In the genomic region with DNA sequence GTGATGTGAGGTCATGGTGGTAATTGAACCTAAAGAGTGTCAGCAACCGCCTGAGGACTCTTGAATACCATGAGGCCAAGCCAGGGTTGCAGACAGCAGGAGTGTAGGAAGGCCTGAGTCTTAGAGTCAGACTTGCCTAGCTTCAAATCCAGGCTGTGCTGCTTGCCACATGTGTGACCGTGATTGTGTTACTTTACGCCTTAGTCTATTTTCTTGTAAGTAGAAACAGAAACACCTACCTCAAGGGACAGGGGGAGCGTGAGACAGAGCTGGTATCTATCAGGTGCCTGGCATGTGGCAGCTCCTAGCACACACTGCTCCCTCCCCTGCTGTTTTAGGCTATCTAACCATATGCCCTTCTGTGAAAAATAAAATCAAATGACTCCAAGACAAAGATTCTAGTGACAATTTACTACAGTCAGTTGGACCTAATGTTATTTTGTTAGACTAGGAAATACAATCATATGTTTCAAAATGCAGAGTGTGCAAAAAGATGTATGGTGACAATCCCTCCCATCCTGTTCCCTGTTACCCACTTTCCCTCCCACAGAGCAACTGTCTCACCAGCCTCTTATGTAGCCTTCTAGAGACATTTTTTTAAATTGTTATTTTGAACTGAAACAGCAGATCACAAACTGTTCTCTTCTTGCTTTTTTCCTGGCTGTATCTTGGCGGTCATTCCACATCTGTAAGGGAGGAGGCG, we compare ENCODE assay signal across 29 cellular contexts. TPM values are rescaled to one million over a fixed set of nuclear protein-coding genes. Genes with fewer than 3 reads are reported as not detected.
A peak's percentile ranks its signal among the peaks of the same experiment; 100 is the strongest.
DNase-seq lines count a peak whose midpoint lies in the region; ATAC-seq, FAIRE-seq and TF ChIP-seq lines count a peak whose summit lies in the region.
"Had no signal": no experiment of that assay in that cellular context is flagged by ENCODE, and none has a peak within 500 bp of the region (broad histone marks: within the 10 kb centered on the region; RNA-seq: fewer than 3 reads in every experiment).

No MANE protein-coding gene starts in this region.

- no peak overlapping the region for H3K27ac ChIP-seq in HepG2 (ENCODE audit: extremely low read length, insufficient read depth, low read length)
- H3K27ac ChIP-seq in right lobe of liver: no peak overlapping the region
- peak overlapping the region; percentile 41 for H3K27ac ChIP-seq in cingulate gyrus (ENCODE audit: low read depth, low read length)
- peak overlapping the region; percentile 4 for H3K27ac ChIP-seq in temporal lobe (ENCODE audit: low read depth, low read length)
- H3K27ac ChIP-seq: esophagus squamous epithelium, gastrocnemius medialis, ovary, thyroid gland, vagina had no signal

- H3K27ac Mint-ChIP-seq in activated CD4-positive, alpha-beta T cell treated with anti-CD3 and anti-CD28 coated beads, Interleukin-2, amount 10 ng/mL, durations not matched to agents 7 days and 5 days: peak overlapping the region; percentile 32
- H3K27ac Mint-ChIP-seq: activated CD8-positive, alpha-beta T cell treated with anti-CD3 and anti-CD28 coated beads for 36 hours; activated naive CD8-positive, alpha-beta T cell treated with anti-CD3 and anti-CD28 coated beads, Interleukin-2, amount 50 U/mL, for 24 hours; B cell; nephron progenitor cell; WTC11 had no signal

- H3K27me3 ChIP-seq in HepG2 (ENCODE audit: control insufficient read depth in 1 of 2, insufficient read depth in 2 of 2, low read length in 2 of 2) (no peaks in the 10 kb centered on the region), right lobe of liver (no peaks in the 10 kb centered on the region)
- H3K27me3 ChIP-seq: esophagus squamous epithelium, gastrocnemius medialis, ovary, thyroid gland, vagina had no signal

- no peaks in the 10 kb centered on the region for H4K20me1 ChIP-seq in HepG2 (ENCODE audit: insufficient read depth, low read length)

- H3K4me2 ChIP-seq in HepG2 (ENCODE audit: low read depth, low read length): no peak overlapping the region

- no peak overlapping the region for H3K9ac ChIP-seq in HepG2 (ENCODE audit: insufficient read depth, low read depth, low read length)

- no peaks in the 10 kb centered on the region for H3K4me1 Mint-ChIP-seq in activated CD4-positive, alpha-beta T cell treated with anti-CD3 and anti-CD28 coated beads, Interleukin-2, amount 10 ng/mL, durations not matched to agents 7 days and 5 days
- H3K4me1 Mint-ChIP-seq: activated naive CD8-positive, alpha-beta T cell treated with anti-CD3 and anti-CD28 coated beads, Interleukin-2, amount 50 U/mL, for 24 hours; B cell; WTC11 had no signal

- ATAC-seq in HepG2: no peak
- ATAC-seq in right lobe of liver: no peak
- ATAC-seq in HG02763 (IDR thresholded peaks at IDR 0.05; ENCODE audit: unreplicated experiment): no peak
- ATAC-seq: activated CD8-positive, alpha-beta T cell treated with anti-CD3 and anti-CD28 coated beads for 36 hours; activated naive CD8-positive, alpha-beta T cell treated with anti-CD3 and anti-CD28 coated beads, Interleukin-2, amount 50 U/mL, for 24 hours; gastrocnemius medialis; left colon; stimulated activated naive CD8-positive, alpha-beta T cell treated with anti-CD3 and anti-CD28 coated beads, Interleukin-15, Interleukin-2, amounts not matched to agents 100 U/mL and 50 U/mL, for 24 hours; WTC11 had no signal

- no peak for FAIRE-seq in HepG2 (lab: Jason Lieb, UNC)
- FAIRE-seq: endometrium, GM12891, small intestine had no signal

- no peaks in the 10 kb centered on the region for H3K9me3 Mint-ChIP-seq in activated CD4-positive, alpha-beta T cell treated with anti-CD3 and anti-CD28 coated beads, Interleukin-2, amount 10 ng/mL, durations not matched to agents 7 days and 5 days
- H3K9me3 Mint-ChIP-seq: activated CD8-positive, alpha-beta T cell treated with anti-CD3 and anti-CD28 coated beads for 36 hours; activated naive CD8-positive, alpha-beta T cell treated with anti-CD3 and anti-CD28 coated beads, Interleukin-2, amount 50 U/mL, for 24 hours; nephron progenitor cell; WTC11 had no signal

- no peak for TF ChIP-seq RAD21 in HepG2 (CRISPR knock-in tag; IDR thresholded peaks at IDR 0.05)

- H3K4me1 ChIP-seq in HepG2 (ENCODE audit: insufficient read depth, low read length) (no peaks in the 10 kb centered on the region), right lobe of liver (no peaks in the 10 kb centered on the region)
- H3K4me1 ChIP-seq: gastrocnemius medialis, vagina had no signal

- H3K79me2 ChIP-seq in HepG2 (ENCODE audit: insufficient read depth, low read length): no peaks in the 10 kb centered on the region

- WGBS in HepG2 (ENCODE audit: low lambda C conversion rate): 84% methylated on average over 6 of the region's 6 CpGs
- 63% methylated on average over 4 of the region's 6 CpGs for WGBS in right lobe of liver (ENCODE audit: insufficient coverage, low coverage, low lambda C conversion rate, missing lambda C conversion rate)

- H2AFZ ChIP-seq in HepG2 (ENCODE audit: low read length): no peak overlapping the region

- H3K4me3 Mint-ChIP-seq in activated CD4-positive, alpha-beta T cell treated with anti-CD3 and anti-CD28 coated beads, Interleukin-2, amount 10 ng/mL, durations not matched to agents 7 days and 5 days: no peak overlapping the region
- H3K4me3 Mint-ChIP-seq: activated CD8-positive, alpha-beta T cell treated with anti-CD3 and anti-CD28 coated beads for 36 hours; activated naive CD8-positive, alpha-beta T cell treated with anti-CD3 and anti-CD28 coated beads, Interleukin-2, amount 50 U/mL, for 24 hours; B cell; nephron progenitor cell; WTC11 had no signal

- TF ChIP-seq EP300 in HepG2 (IDR thresholded peaks at IDR 0.05; ENCODE audit: low read depth in 2 of 2, low read length in 2 of 2): no peak
- TF ChIP-seq EP300 in HepG2 (CRISPR knock-in tag; IDR thresholded peaks at IDR 0.05; ENCODE audit: borderline replicate concordance): no peak

- TF ChIP-seq POLR2A in HepG2 (IDR thresholded peaks at IDR 0.05; ENCODE audit: insufficient read depth in 1 of 2, low read depth in 2 of 2, low read length in 2 of 2): no peak
- no peak for TF ChIP-seq POLR2A in right lobe of liver (IDR thresholded peaks at IDR 0.05)

- H3K36me3 Mint-ChIP-seq in activated CD4-positive, alpha-beta T cell treated with anti-CD3 and anti-CD28 coated beads, Interleukin-2, amount 10 ng/mL, durations not matched to agents 7 days and 5 days (ENCODE audit: low read depth): peaks cover 30% of the 10 kb centered on the region

- TF ChIP-seq CTCF in HepG2 (CRISPR knock-in tag; IDR thresholded peaks at IDR 0.05) (no peak), right lobe of liver (IDR thresholded peaks at IDR 0.05) (no peak)

- H3K9me3 ChIP-seq in HepG2 (ENCODE audit: low read length): no peaks in the 10 kb centered on the region
- H3K9me3 ChIP-seq in right lobe of liver: no peaks in the 10 kb centered on the region
- H3K9me3 ChIP-seq: esophagus squamous epithelium, gastrocnemius medialis, ovary, thyroid gland, vagina had no signal

- intact Hi-C loops in HepG2 (cut with micrococcal nuclease; ENCODE audit: unreplicated experiment) (no loop called here), right lobe of liver (cut with DNase I) (no loop called here)

- CTCF ChIA-PET in activated CD4-positive, alpha-beta T cell treated with anti-CD3 and anti-CD28 coated beads, Interleukin-2, amount 10 ng/mL, durations not matched to agents 7 days and 5 days (lab: Charles Lee): interaction anchor here (0.5 to 2.7 kb wide), 4 partner anchors 15 to 178 kb away, joined by 3 to 6 read pairs (median 3); no protein-coding TSS in a partner anchor
- CTCF ChIA-PET in HepG2 (lab: Yijun Ruan, JAX; ENCODE audit: low intra/inter-chr PET ratio, low total read pairs): interaction anchor here (2.2 kb wide), 1 partner anchor 94 kb away, joined by 7 read pairs; no protein-coding TSS in a partner anchor

- no peak overlapping the region for H3K4me3 ChIP-seq in HepG2 (replicated peaks in 1 of 3; ENCODE audit: insufficient read depth in 1 of 3, low read depth in 2 of 3, low read length in 3 of 3)
- H3K4me3 ChIP-seq in right lobe of liver: no peak overlapping the region
- H3K4me3 ChIP-seq: esophagus squamous epithelium, gastrocnemius medialis, ovary, thyroid gland, vagina had no signal

- POLR2A ChIA-PET in activated CD4-positive, alpha-beta T cell treated with anti-CD3 and anti-CD28 coated beads, Interleukin-2, amount 10 ng/mL, durations not matched to agents 7 days and 5 days (lab: Charles Lee): no interaction called here
- POLR2A ChIA-PET in HepG2 (lab: Yijun Ruan, JAX): no interaction called here

- peaks cover 18 to 66% of the 10 kb centered on the region in 2 experiments for H3K36me3 ChIP-seq in HepG2 (replicated peaks in 1 of 2; ENCODE audit: control insufficient read depth in 1 of 2, insufficient read depth in 2 of 2, low read length in 2 of 2)
- H3K36me3 ChIP-seq in right lobe of liver: peaks cover 0 to 59% (median 32%) of the 10 kb centered on the region in 4 donors
- H3K36me3 ChIP-seq: ovary had no signal

- no TSS peak for BruUV-seq in HepG2 (replicated peaks; lab: Mats Ljungman, UMichigan)

- H3K27me3 Mint-ChIP-seq in activated CD4-positive, alpha-beta T cell treated with anti-CD3 and anti-CD28 coated beads, Interleukin-2, amount 10 ng/mL, durations not matched to agents 7 days and 5 days: no peaks in the 10 kb centered on the region
- H3K27me3 Mint-ChIP-seq: activated CD8-positive, alpha-beta T cell treated with anti-CD3 and anti-CD28 coated beads for 36 hours; activated naive CD8-positive, alpha-beta T cell treated with anti-CD3 and anti-CD28 coated beads, Interleukin-2, amount 50 U/mL, for 24 hours; B cell had no signal

- DNase-seq in activated CD4-positive, alpha-beta T cell treated with anti-CD3 and anti-CD28 coated beads, Interleukin-2, amount 10 ng/mL, durations not matched to agents 7 days and 5 days: no peak
- no peak for DNase-seq in activated CD4-positive, alpha-beta T cell treated with anti-CD3 and anti-CD28 coated beads, Interleukin-2, amount 50 U/mL, for 1 hour
- DNase-seq in HepG2 (ENCODE audit: low spot score): no peak
- DNase-seq in right lobe of liver: no peak
- no peak for DNase-seq in GM03348 (ENCODE audit: low spot score)
- DNase-seq: activated CD8-positive, alpha-beta T cell treated with anti-CD3 and anti-CD28 coated beads for 36 hours; activated gamma-delta T cell; activated naive CD8-positive, alpha-beta T cell treated with anti-CD3 and anti-CD28 coated beads, Interleukin-2, amount 50 U/mL, for 24 hours; central memory CD4-positive, alpha-beta T cell; DMS153; esophagus squamous epithelium; gastrocnemius medialis; GOT3; left colon; NCI-H1048; NCI-H1694; nephron progenitor cell; small intestine; stimulated activated naive CD8-positive, alpha-beta T cell treated with anti-CD3 and anti-CD28 coated beads, Interleukin-15, Interleukin-2, amounts not matched to agents 100 U/mL and 50 U/mL, for 24 hours; thyroid gland had no signal

- in situ Hi-C loops in HepG2 (cut with HindIII; ENCODE audit: extremely low pct_ligation_motif_present, low pct_unique_long_range_greater_than_20kb): no loop called here

RNA-seq across cellular contexts. Expression of a gene that starts 21.7 kb away (rescaled TPM):
- 10 to 100 TPM; 53.2 to 60.2 TPM for total RNA-seq in activated CD4-positive, alpha-beta T cell treated with anti-CD3 and anti-CD28 coated beads, Interleukin-2, amount 10 ng/mL, durations not matched to agents 7 days and 5 days
- 20.2 and 25.2 TPM in 2 replicates for total RNA-seq in HepG2 (2016; rRNA removed; fragmentation: Illumina TruSeq; extraction: Trizol)
- 5.3 and 5.6 TPM in 2 replicates for total RNA-seq in HepG2 (2016; cell fraction: cytosol; rRNA removed; fragmentation: Illumina TruSeq; extraction: Trizol; ENCODE audit: low read depth)
- total RNA-seq in HepG2 (2016; cell fraction: insoluble cytoplasmic fraction; rRNA removed; fragmentation: Illumina TruSeq; extraction: Trizol): 18.4 and 26.1 TPM in 2 replicates
- 7.7 and 11.1 TPM in 2 replicates for total RNA-seq in HepG2 (2016; cell fraction: membrane; rRNA removed; fragmentation: Illumina TruSeq; extraction: Trizol)
- total RNA-seq in HepG2 (2016; cell fraction: nucleus; rRNA removed; fragmentation: Illumina TruSeq; extraction: Trizol): 25.6 and 26.1 TPM in 2 replicates
- polyA plus RNA-seq in HepG2 (2011; rRNA removed): 23.8 and 25.8 TPM in 2 replicates
- 14.5 and 19.7 TPM in 2 replicates for polyA plus RNA-seq in HepG2 (2011; cell fraction: cytosol; rRNA removed)
- polyA plus RNA-seq in HepG2 (2011; cell fraction: nucleus; rRNA removed): 30.8 and 36.5 TPM in 2 replicates
- 8.9 and 11.5 TPM in 2 replicates for polyA plus RNA-seq in HepG2 (2012)
- polyA plus RNA-seq in HepG2 (2016; cell fraction: cytosol; fragmentation: Illumina TruSeq; extraction: Trizol; ENCODE audit: low read depth): 2.2 and 2.4 TPM in 2 replicates
- 11.5 and 15.5 TPM in 2 replicates for polyA plus RNA-seq in HepG2 (2016; cell fraction: insoluble cytoplasmic fraction; fragmentation: Illumina TruSeq; extraction: Trizol; ENCODE audit: low read depth)
- polyA plus RNA-seq in HepG2 (2016; cell fraction: membrane; fragmentation: Illumina TruSeq; extraction: Trizol; ENCODE audit: low read depth): 2.5 and 3.1 TPM in 2 replicates
- polyA plus RNA-seq in HepG2 (2016; cell fraction: nucleus; fragmentation: Illumina TruSeq; extraction: Trizol; ENCODE audit: insufficient read depth, low read depth): 23.7 and 26.1 TPM in 2 replicates
- polyA minus RNA-seq in HepG2 (2011; rRNA and poly(A)+ RNA removed; ENCODE audit: low replicate concordance): 73.6 and 87.5 TPM in 2 replicates
- polyA minus RNA-seq in HepG2 (2011; cell fraction: cytosol; rRNA and poly(A)+ RNA removed): 12.6 and 13.8 TPM in 2 replicates
- polyA minus RNA-seq in HepG2 (2011; cell fraction: nucleus; rRNA and poly(A)+ RNA removed): 74.5 and 84.5 TPM in 2 replicates
- 10 to 100 TPM in 4 of 6 experiments, 1 to 10 TPM in 2; 6.7 to 14.7 (median 11.9) TPM for total RNA-seq in right lobe of liver
- 5.4 TPM for total RNA-seq in temporal lobe

Comparison
In these comparisons a context has a peak if more than half of its experiments do, and no peak if none do; other contexts are left out.
1. H3K27ac ChIP-seq: peak in cingulate gyrus (single experiment) and temporal lobe (single experiment); none in HepG2 (single experiment) and right lobe of liver (0 of 3).